In the genomic region with DNA sequence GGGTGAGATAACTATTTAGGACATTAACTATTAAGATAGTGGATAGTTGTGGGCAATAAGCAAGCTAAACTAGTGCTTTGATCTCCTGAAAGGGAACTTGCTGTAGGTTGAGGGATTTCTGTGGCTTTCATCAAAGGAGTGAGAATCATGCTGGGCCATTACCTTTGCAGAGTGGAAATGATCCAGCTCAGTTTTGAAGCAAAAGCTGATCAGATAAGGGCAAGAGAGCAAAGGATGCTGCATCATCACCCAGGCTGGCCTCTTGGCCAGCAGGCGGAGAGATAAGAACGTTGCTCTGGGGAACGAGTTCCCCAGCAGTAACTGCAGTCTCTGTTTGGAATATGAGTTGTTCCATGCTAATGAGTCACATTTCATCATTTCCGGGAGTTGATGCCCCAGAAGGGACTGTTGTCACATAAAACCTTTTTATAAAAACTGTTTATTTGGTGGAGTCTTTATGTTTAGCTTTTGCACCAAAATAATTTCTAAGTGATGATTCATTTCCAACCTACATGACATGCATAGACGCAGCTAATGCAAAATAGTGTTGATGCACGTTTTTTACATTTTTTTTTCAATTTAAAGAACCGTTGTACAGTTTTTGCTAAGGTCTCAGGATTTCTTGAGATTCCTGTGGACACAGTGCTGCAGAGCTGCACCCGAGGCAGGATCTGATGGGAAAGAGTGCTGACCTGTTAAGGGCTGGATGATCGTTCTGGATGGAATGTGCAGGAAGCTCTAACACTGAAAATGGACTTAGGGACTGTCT, we compare ENCODE assay signal across 9 cellular contexts.
DNase-seq lines count a peak whose midpoint lies in the region; ATAC-seq lines count a peak whose summit lies in the region.
"Had no signal": no experiment of that assay in that cellular context is flagged by ENCODE, and none has a peak within 500 bp of the region (broad histone marks: within the 10 kb centered on the region; RNA-seq: fewer than 3 reads in every experiment).

No MANE protein-coding gene starts in this region.

- intact Hi-C loops in activated T-helper 2 cell treated with anti-CD3 and anti-CD28 coated beads, Interferon-gamma antibody, Interleukin-2, Interleukin-4, amounts not matched to agents 10 μg/mL and 5 μg/mL and 100 μg/mL, durations not matched to agents 14 hours and 24 hours and 36 hours (cut with micrococcal nuclease): loop anchor here (1.0 to 2.0 kb wide), 4 partner anchors 58 to 1077 kb away; partner anchors contain the start of gene PLK2

- peaks cover 18% of the 10 kb centered on the region for H3K4me1 Mint-ChIP-seq in activated T-helper 2 cell treated with anti-CD3 and anti-CD28 coated beads, Interferon-gamma antibody, Interleukin-2, Interleukin-4, amounts not matched to agents 10 μg/mL and 5 μg/mL and 100 μg/mL, durations not matched to agents 14 hours and 24 hours and 36 hours (ENCODE audit: low read depth)
- H3K4me1 Mint-ChIP-seq: stimulated activated naive B cell treated with anti-CD40 and anti-IgM and Interleukin-4, amounts not matched to agents 10 μg/mL and 1 μg/mL and 100 μg/mL, for 72 hours had no signal

- H3K27me3 Mint-ChIP-seq in activated T-helper 2 cell treated with anti-CD3 and anti-CD28 coated beads, Interferon-gamma antibody, Interleukin-2, Interleukin-4, amounts not matched to agents 10 μg/mL and 5 μg/mL and 100 μg/mL, durations not matched to agents 14 hours and 24 hours and 36 hours (ENCODE audit: low read depth): peaks cover 2% of the 10 kb centered on the region

- no peaks in the 10 kb centered on the region for H3K9me3 Mint-ChIP-seq in activated T-helper 2 cell treated with anti-CD3 and anti-CD28 coated beads, Interferon-gamma antibody, Interleukin-2, Interleukin-4, amounts not matched to agents 10 μg/mL and 5 μg/mL and 100 μg/mL, durations not matched to agents 14 hours and 24 hours and 36 hours
- H3K9me3 Mint-ChIP-seq: stimulated activated naive B cell treated with anti-CD40 and anti-IgM and Interleukin-4, amounts not matched to agents 10 μg/mL and 1 μg/mL and 100 μg/mL, for 72 hours had no signal

- in situ Hi-C loops in ACHN (cut with HindIII; ENCODE audit: low pct_ligation_motif_present, low pct_unique_long_range_greater_than_20kb, low sequenced_read_pairs): no loop called here

- no peak overlapping the region for H3K4me3 Mint-ChIP-seq in activated T-helper 2 cell treated with anti-CD3 and anti-CD28 coated beads, Interferon-gamma antibody, Interleukin-2, Interleukin-4, amounts not matched to agents 10 μg/mL and 5 μg/mL and 100 μg/mL, durations not matched to agents 14 hours and 24 hours and 36 hours (ENCODE audit: low read depth)
- H3K4me3 Mint-ChIP-seq: stimulated activated naive B cell treated with anti-CD40 and anti-IgM and Interleukin-4, amounts not matched to agents 10 μg/mL and 1 μg/mL and 100 μg/mL, for 72 hours had no signal

- no peaks in the 10 kb centered on the region for H3K36me3 Mint-ChIP-seq in activated T-helper 2 cell treated with anti-CD3 and anti-CD28 coated beads, Interferon-gamma antibody, Interleukin-2, Interleukin-4, amounts not matched to agents 10 μg/mL and 5 μg/mL and 100 μg/mL, durations not matched to agents 14 hours and 24 hours and 36 hours (ENCODE audit: low read depth)
- H3K36me3 Mint-ChIP-seq: stimulated activated naive B cell treated with anti-CD40 and anti-IgM and Interleukin-4, amounts not matched to agents 10 μg/mL and 1 μg/mL and 100 μg/mL, for 72 hours had no signal

- peak overlapping the region; percentile 19 for H3K27ac Mint-ChIP-seq in activated T-helper 2 cell treated with anti-CD3 and anti-CD28 coated beads, Interferon-gamma antibody, Interleukin-2, Interleukin-4, amounts not matched to agents 10 μg/mL and 5 μg/mL and 100 μg/mL, durations not matched to agents 14 hours and 24 hours and 36 hours
- H3K27ac Mint-ChIP-seq: stimulated activated naive B cell treated with anti-CD40 and anti-IgM and Interleukin-4, amounts not matched to agents 10 μg/mL and 1 μg/mL and 100 μg/mL, for 72 hours had no signal

- no peak for ATAC-seq in HG03520 (IDR thresholded peaks at IDR 0.05; ENCODE audit: unreplicated experiment)

- DNase-seq in ACHN: peak; percentile 32
- DNase-seq in HuH-7.5 (ENCODE audit: low spot score): peak; percentile 23
- peak; percentile 46 for DNase-seq in activated T-helper 2 cell treated with anti-CD3 and anti-CD28 coated beads, Interferon-gamma antibody, Interleukin-2, Interleukin-4, amounts not matched to agents 10 μg/mL and 5 μg/mL and 100 μg/mL, durations not matched to agents 14 hours and 24 hours and 36 hours (ENCODE audit: low spot score)
- DNase-seq in kidney glomerular epithelial cell (lab: John Stamatoyannopoulos, UW): peak; percentile 44
- no peak for DNase-seq in SKM-1 (lab: John Stamatoyannopoulos, UW; ENCODE audit: unreplicated experiment)
- no peak for DNase-seq in AML-193 (lab: John Stamatoyannopoulos, UW)
- DNase-seq in RPMI8226: no peak
- DNase-seq: stimulated activated naive B cell treated with anti-CD40 and anti-IgM and Interleukin-4, amounts not matched to agents 10 μg/mL and 1 μg/mL and 100 μg/mL, for 72 hours had no signal

Comparison
In these comparisons a context has a peak if more than half of its experiments do, and no peak if none do; other contexts are left out.
1. DNase-seq: peak in ACHN (single experiment), HuH-7.5 (single experiment), activated T-helper 2 cell treated with anti-CD3 and anti-CD28 coated beads, Interferon-gamma antibody, Interleukin-2, Interleukin-4, amounts not matched to agents 10 μg/mL and 5 μg/mL and 100 μg/mL, durations not matched to agents 14 hours and 24 hours and 36 hours (single experiment) and kidney glomerular epithelial cell (single experiment); none in SKM-1 (single experiment), AML-193 (0 of 2) and RPMI8226 (single experiment).